Comparison of ENCODE assay signal across 34 cellular contexts in the genomic region with DNA sequence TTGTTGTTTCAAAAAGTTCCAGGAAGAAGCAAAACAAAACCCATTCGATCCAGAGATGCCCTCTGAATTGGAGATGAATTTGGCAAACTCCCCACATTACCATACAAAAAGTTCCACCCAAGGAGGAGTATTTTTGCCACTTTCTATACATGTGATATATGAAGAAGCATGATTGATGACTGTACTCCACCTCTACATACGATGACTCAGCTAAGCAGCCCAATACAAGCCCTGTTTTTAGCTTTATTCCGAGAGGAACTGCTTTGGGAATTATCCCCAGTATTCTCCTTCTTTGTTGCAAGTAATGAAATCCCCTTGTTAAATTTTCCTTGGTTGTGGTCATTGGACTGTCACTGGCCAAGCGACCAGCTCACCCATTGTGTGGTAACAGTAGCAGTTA. TPM values are rescaled to one million over a fixed set of nuclear protein-coding genes. Genes with fewer than 3 reads are reported as not detected.
"Had no signal": no experiment of that assay in that cellular context is flagged by ENCODE, and none has a peak within 500 bp of the region (broad histone marks: within the 10 kb centered on the region; RNA-seq: fewer than 3 reads in every experiment).

No MANE protein-coding gene starts in this region.

- DNase-seq: activated CD4-positive, alpha-beta memory T cell treated with anti-CD3 and anti-CD28 coated beads for 36 hours; activated CD4-positive, alpha-beta T cell treated with anti-CD3 and anti-CD28 coated beads for 4 hours; activated CD4-positive, alpha-beta T cell treated with anti-CD3 and anti-CD28 coated beads, Interleukin-2, amount 50 U/mL, for 1 hour; activated CD4-positive, CD25-positive, alpha-beta regulatory T cell treated with anti-CD3 and anti-CD28 coated beads, Interleukin-2, amount 50 U/mL, for 72 hours; activated CD8-positive, alpha-beta memory T cell treated with anti-CD3 and anti-CD28 coated beads, Interleukin-2, amount 50 U/mL, for 4 hours; activated effector memory CD4-positive, alpha-beta T cell treated with anti-CD3 and anti-CD28 coated beads, Interleukin-2, amount 50 U/mL, for 16 hours; activated naive CD4-positive, alpha-beta T cell; activated naive CD4-positive, alpha-beta T cell treated with anti-CD3 and anti-CD28 coated beads, Interleukin-2, amount 50 U/mL, for 16 hours; activated naive CD8-positive, alpha-beta T cell treated with anti-CD3 and anti-CD28 coated beads for 36 hours; activated T-cell treated with anti-CD3 and anti-CD28 coated beads for 4 hours; activated T-cell treated with anti-CD3 and anti-CD28 coated beads, Interleukin-2, amount 50 U/mL, for 48 hours; amniotic stem cell; aorta; brain microvascular endothelial cell; central memory CD4-positive, alpha-beta T cell; KG1; MM.1S; MV-4-11; NCI-H1092; NCI-H1436 treated with DMSO at 0.1 percent for 48 hours; NCI-H1694 treated with DMSO at 0.1 percent for 48 hours; NCI-H2029; NCI-H345; NCI-H524 treated with DMSO at 0.1 percent for 48 hours; SHP77 treated with DMSO at 0.1 percent for 48 hours; SK-N-SH had no signal

- H3K4me2 ChIP-seq: SK-N-SH had no signal

- ATAC-seq: activated T-helper 17 cell treated with anti-CD3 and anti-CD28 coated beads, Interleukin-2, amount 50 U/mL, for 72 hours; Panc1; WTC11 had no signal

- H3K9me3 ChIP-seq: SJSA1, SK-N-SH had no signal

- FAIRE-seq: TTC549 had no signal

- H3K27ac ChIP-seq: brain microvascular endothelial cell, SJSA1 had no signal

- H3K4me1 ChIP-seq: SJSA1 had no signal

- H3K27me3 ChIP-seq: brain microvascular endothelial cell, SJSA1 had no signal

- H3K9me2 ChIP-seq: SK-N-SH had no signal

- H3K36me3 ChIP-seq: brain microvascular endothelial cell, SJSA1 had no signal

- H3K9ac ChIP-seq: SK-N-SH had no signal

- H3K4me3 ChIP-seq: SJSA1 had no signal

RNA-seq across cellular contexts. Expression of a gene that starts 11.4 kb away (rescaled TPM):
- total RNA-seq: activated CD4-positive, alpha-beta memory T cell treated with anti-CD3 and anti-CD28 coated beads for 36 hours; activated naive CD8-positive, alpha-beta T cell treated with anti-CD3 and anti-CD28 coated beads for 36 hours; activated T-helper 17 cell treated with anti-CD3 and anti-CD28 coated beads, Interleukin-2, amount 50 U/mL, for 72 hours; aorta; LHCN-M2; RPMI7951; SJSA1 had no signal

RNA-seq across cellular contexts. Expression of a gene that starts 43.6 kb away (rescaled TPM):
- total RNA-seq: activated CD4-positive, alpha-beta memory T cell treated with anti-CD3 and anti-CD28 coated beads for 36 hours; activated naive CD8-positive, alpha-beta T cell treated with anti-CD3 and anti-CD28 coated beads for 36 hours; activated T-helper 17 cell treated with anti-CD3 and anti-CD28 coated beads, Interleukin-2, amount 50 U/mL, for 72 hours; aorta; LHCN-M2; NCI-H460; RPMI7951; SJSA1; WTC11 had no signal
- polyA plus RNA-seq: aorta, SK-N-SH had no signal

RNA-seq across cellular contexts. Expression of a gene that starts 54.6 kb away (rescaled TPM):
- total RNA-seq: activated CD4-positive, alpha-beta memory T cell treated with anti-CD3 and anti-CD28 coated beads for 36 hours; activated naive CD8-positive, alpha-beta T cell treated with anti-CD3 and anti-CD28 coated beads for 36 hours; activated T-helper 17 cell treated with anti-CD3 and anti-CD28 coated beads, Interleukin-2, amount 50 U/mL, for 72 hours; aorta; LHCN-M2; NCI-H460; RPMI7951; SJSA1; WTC11 had no signal
- polyA plus RNA-seq: SK-N-SH had no signal
